ENCODE assay signal across 21 cellular contexts in genomic region chr6:161847628-161848027, GRCh38.
"Had no signal": no experiment of that assay in that cellular context is flagged by ENCODE, and none has a peak within 500 bp of the region (broad histone marks: within the 10 kb centered on the region; RNA-seq: fewer than 3 reads in every experiment).

No MANE protein-coding gene starts in this region.

- H3K27me3 ChIP-seq: dorsolateral prefrontal cortex, esophagus muscularis mucosa, foreskin keratinocyte, gastroesophageal sphincter, heart left ventricle, hepatocyte, left lung had no signal

- H3K4me3 ChIP-seq: coronary artery, dorsolateral prefrontal cortex, esophagus muscularis mucosa, gastroesophageal sphincter, heart left ventricle, hepatocyte, left lung, lower lobe of right lung, mucosa of descending colon had no signal

- H3K36me3 ChIP-seq: esophagus muscularis mucosa, gastroesophageal sphincter, heart left ventricle, left lung, lower lobe of right lung had no signal

- H2AFZ ChIP-seq: hepatocyte had no signal

- H3K4me2 ChIP-seq: hepatocyte had no signal

- DNase-seq: dermis blood vessel endothelial cell; dorsolateral prefrontal cortex; effector CD4-positive, alpha-beta T cell; effector memory CD4-positive, alpha-beta T cell; foreskin keratinocyte; heart left ventricle; hypothalamus; immature natural killer cell; islet precursor cell; kidney; kidney glomerular epithelial cell; left colon; left lung; left ventricle myocardium superior; lower lobe of right lung; mesenchymal stem cell; mucosa of descending colon had no signal

- H3K79me2 ChIP-seq: hepatocyte had no signal

- ATAC-seq: foreskin keratinocyte, gastroesophageal sphincter, heart left ventricle, left colon, left lung, left ventricle myocardium superior, lower lobe of right lung, mucosa of descending colon had no signal

- H3K9me3 ChIP-seq: esophagus muscularis mucosa, gastroesophageal sphincter, heart left ventricle, left lung, lower lobe of right lung, mucosa of descending colon had no signal

- H3K27ac ChIP-seq: coronary artery, dorsolateral prefrontal cortex, esophagus muscularis mucosa, foreskin keratinocyte, gastroesophageal sphincter, heart left ventricle, hepatocyte, left lung, lower lobe of right lung had no signal

- H3K4me1 ChIP-seq: esophagus muscularis mucosa, foreskin keratinocyte, gastroesophageal sphincter, heart left ventricle, left lung, lower lobe of right lung had no signal
